In genomic region chr1:206923009-206923960, GRCh38 we compare ENCODE assay signal across 9 cellular contexts. TPM values are rescaled to one million over a fixed set of nuclear protein-coding genes. Genes with fewer than 3 reads are reported as not detected.
DNase-seq lines count a peak whose midpoint lies in the region; ATAC-seq and TF ChIP-seq lines count a peak whose summit lies in the region.
"Had no signal": no experiment of that assay in that cellular context is flagged by ENCODE, and none has a peak within 500 bp of the region (broad histone marks: within the 10 kb centered on the region; RNA-seq: fewer than 3 reads in every experiment).

No MANE protein-coding gene starts in this region.

- no peak overlapping the region for H3K4me3 Mint-ChIP-seq in activated CD4-positive, alpha-beta T cell treated with anti-CD3 and anti-CD28 coated beads, Interleukin-2, amount 10 ng/mL, durations not matched to agents 24 days and 14 days

- H3K9me3 Mint-ChIP-seq in activated CD4-positive, alpha-beta T cell treated with anti-CD3 and anti-CD28 coated beads, Interleukin-2, amount 10 ng/mL, durations not matched to agents 24 days and 14 days, result no peaks in the 10 kb centered on the region

- H3K4me1 ChIP-seq in vagina, result no peaks in the 10 kb centered on the region

- peak in 1 of 2 donors; percentile 13 for TF ChIP-seq POLR2A in vagina (IDR thresholded peaks at IDR 0.05)

- intact Hi-C loops in activated CD4-positive, alpha-beta T cell treated with anti-CD3 and anti-CD28 coated beads, Interleukin-2, amount 10 ng/mL, durations not matched to agents 24 days and 14 days (cut with micrococcal nuclease), result loop anchor here (1.0 to 10.0 kb wide), 4 partner anchors 129 to 482 kb away; partner anchors contain the start of genes CD55, PFKFB2 and YOD1
- intact Hi-C loops in vagina (cut with DNase I), result no loop called here

- H3K27me3 Mint-ChIP-seq in activated CD4-positive, alpha-beta T cell treated with anti-CD3 and anti-CD28 coated beads, Interleukin-2, amount 10 ng/mL, durations not matched to agents 24 days and 14 days, result no peaks in the 10 kb centered on the region

- DNase-seq in activated CD4-positive, alpha-beta T cell treated with anti-CD3 and anti-CD28 coated beads, Interleukin-2, amount 10 ng/mL, durations not matched to agents 24 days and 14 days, result peak; percentile 89
- DNase-seq in left kidney (ENCODE audit: low read depth, low spot score) (peak; percentile 28), vagina (ENCODE audit: extremely low spot score in 2 of 2) (no peak), NCI-H446 (lab: John Stamatoyannopoulos, UW) (no peak), NCI-H1105 treated with DMSO at 0.1 percent for 48 hours (lab: John Stamatoyannopoulos, UW) (no peak), NCI-H526 treated with DMSO at 0.1 percent for 48 hours (lab: John Stamatoyannopoulos, UW) (no peak)

- H3K36me3 ChIP-seq in vagina, result no peaks in the 10 kb centered on the region

- no peak overlapping the region for H3K4me3 ChIP-seq in vagina
- H3K4me3 ChIP-seq: lung had no signal

- ATAC-seq in GM19324 (IDR thresholded peaks at IDR 0.05; ENCODE audit: low FRiP score, unreplicated experiment) (peak; percentile 46), HG03135 (IDR thresholded peaks at IDR 0.05; ENCODE audit: unreplicated experiment) (peak; percentile 46)

- no peaks in the 10 kb centered on the region for H3K27me3 ChIP-seq in vagina

- TF ChIP-seq CTCF in vagina (IDR thresholded peaks at IDR 0.05), result no peak

- H3K27ac ChIP-seq in vagina, result peak overlapping the region; percentile 67

- H3K36me3 Mint-ChIP-seq in activated CD4-positive, alpha-beta T cell treated with anti-CD3 and anti-CD28 coated beads, Interleukin-2, amount 10 ng/mL, durations not matched to agents 24 days and 14 days (ENCODE audit: low read depth), result peaks cover 10% of the 10 kb centered on the region

- peaks cover 29% of the 10 kb centered on the region for H3K4me1 Mint-ChIP-seq in activated CD4-positive, alpha-beta T cell treated with anti-CD3 and anti-CD28 coated beads, Interleukin-2, amount 10 ng/mL, durations not matched to agents 24 days and 14 days

- no peak overlapping the region for H3K27ac Mint-ChIP-seq in activated CD4-positive, alpha-beta T cell treated with anti-CD3 and anti-CD28 coated beads, Interleukin-2, amount 10 ng/mL, durations not matched to agents 24 days and 14 days

- H3K9me3 ChIP-seq in vagina, result no peaks in the 10 kb centered on the region

RNA-seq across cellular contexts. Expression of gene FCMR, which starts 1.5 kb away (rescaled TPM):
- 19.6 and 23.2 TPM in 2 replicates for total RNA-seq in activated CD4-positive, alpha-beta T cell treated with anti-CD3 and anti-CD28 coated beads, Interleukin-2, amount 10 ng/mL, durations not matched to agents 24 days and 14 days
- 12.3 TPM for total RNA-seq in vagina

RNA-seq across cellular contexts. Expression of gene PIGR, which starts 23.0 kb away (rescaled TPM):
- 0.07 TPM in 1 of 2 replicates, not detected in the other for total RNA-seq in activated CD4-positive, alpha-beta T cell treated with anti-CD3 and anti-CD28 coated beads, Interleukin-2, amount 10 ng/mL, durations not matched to agents 24 days and 14 days
- total RNA-seq in vagina, result 0.25 TPM

RNA-seq across cellular contexts. Expression of gene IL24, which starts 26.0 kb away (rescaled TPM):
- total RNA-seq in activated CD4-positive, alpha-beta T cell treated with anti-CD3 and anti-CD28 coated beads, Interleukin-2, amount 10 ng/mL, durations not matched to agents 24 days and 14 days, result 5.1 and 5.9 TPM in 2 replicates
- 1.5 TPM for total RNA-seq in vagina
- total RNA-seq: lung had no signal

RNA-seq across cellular contexts. Expression of gene FCAMR, which starts 47.0 kb away (rescaled TPM):
- total RNA-seq in activated CD4-positive, alpha-beta T cell treated with anti-CD3 and anti-CD28 coated beads, Interleukin-2, amount 10 ng/mL, durations not matched to agents 24 days and 14 days, result not detected in 2 replicates
- total RNA-seq in vagina, result not detected

RNA-seq across cellular contexts. Expression of gene IL20, which starts 57.9 kb away (rescaled TPM):
- not detected in 2 replicates for total RNA-seq in activated CD4-positive, alpha-beta T cell treated with anti-CD3 and anti-CD28 coated beads, Interleukin-2, amount 10 ng/mL, durations not matched to agents 24 days and 14 days
- total RNA-seq in vagina, result not detected
- total RNA-seq: lung had no signal

Comparison
In these comparisons a context has a peak if more than half of its experiments do, and no peak if none do; other contexts are left out.
1. DNase-seq: peak in activated CD4-positive, alpha-beta T cell treated with anti-CD3 and anti-CD28 coated beads, Interleukin-2, amount 10 ng/mL, durations not matched to agents 24 days and 14 days (single experiment) and left kidney (single experiment); none in vagina (0 of 2), NCI-H446 (0 of 2), NCI-H1105 treated with DMSO at 0.1 percent for 48 hours (single experiment) and NCI-H526 treated with DMSO at 0.1 percent for 48 hours (single experiment).